In genomic region chr10:91271886-91272285, GRCh38 we compare ENCODE assay signal across 17 cellular contexts.
"Had no signal": no experiment of that assay in that cellular context is flagged by ENCODE, and none has a peak within 500 bp of the region (broad histone marks: within the 10 kb centered on the region; RNA-seq: fewer than 3 reads in every experiment).

No MANE protein-coding gene starts in this region.

- H3K27me3 Mint-ChIP-seq: natural killer cell treated with Interleukin-12 subunit alpha and Interleukin-12 subunit beta and Interleukin-15 and Interleukin-18, amount 100 ng/mL, for 72 hours; stimulated activated naive B cell treated with anti-CD40 and anti-IgM and Interleukin-4, amounts not matched to agents 10 μg/mL and 1 μg/mL and 100 μg/mL, for 72 hours had no signal

- H3K27ac Mint-ChIP-seq: activated T-helper 1 cell treated with anti-CD3 and anti-CD28 coated beads, Interleukin-12 subunit alpha, Interleukin-12 subunit beta, Interleukin-2, Interleukin-4 antibody, amounts not matched to agents 30 ng/mL and 10 ng/mL and 1 ng/mL, durations not matched to agents 14 hours and 24 hours and 36 hours; natural killer cell treated with Interleukin-12 subunit alpha and Interleukin-12 subunit beta and Interleukin-15 and Interleukin-18, amount 100 ng/mL, for 72 hours; stimulated activated naive B cell treated with anti-CD40 and anti-IgM and Interleukin-4, amounts not matched to agents 10 μg/mL and 1 μg/mL and 100 μg/mL, for 72 hours had no signal

- H3K27ac ChIP-seq: coronary artery, epithelial cell of prostate, heart left ventricle, tibial nerve, vagina, WERI-Rb-1 had no signal

- H3K4me3 Mint-ChIP-seq: activated T-helper 1 cell treated with anti-CD3 and anti-CD28 coated beads, Interleukin-12 subunit alpha, Interleukin-12 subunit beta, Interleukin-2, Interleukin-4 antibody, amounts not matched to agents 30 ng/mL and 10 ng/mL and 1 ng/mL, durations not matched to agents 14 hours and 24 hours and 36 hours; natural killer cell treated with Interleukin-12 subunit alpha and Interleukin-12 subunit beta and Interleukin-15 and Interleukin-18, amount 100 ng/mL, for 72 hours; stimulated activated naive B cell treated with anti-CD40 and anti-IgM and Interleukin-4, amounts not matched to agents 10 μg/mL and 1 μg/mL and 100 μg/mL, for 72 hours had no signal

- H3K9me3 ChIP-seq: heart left ventricle, mucosa of descending colon, tibial nerve, vagina had no signal

- H3K4me1 ChIP-seq: heart left ventricle, tibial nerve, vagina had no signal

- H3K36me3 Mint-ChIP-seq: natural killer cell treated with Interleukin-12 subunit alpha and Interleukin-12 subunit beta and Interleukin-15 and Interleukin-18, amount 100 ng/mL, for 72 hours had no signal

- H3K4me1 Mint-ChIP-seq: stimulated activated naive B cell treated with anti-CD40 and anti-IgM and Interleukin-4, amounts not matched to agents 10 μg/mL and 1 μg/mL and 100 μg/mL, for 72 hours had no signal

- H3K4me3 ChIP-seq: coronary artery, heart left ventricle, mucosa of descending colon, tibial nerve, vagina had no signal

- H3K9me3 Mint-ChIP-seq: activated T-helper 1 cell treated with anti-CD3 and anti-CD28 coated beads, Interleukin-12 subunit alpha, Interleukin-12 subunit beta, Interleukin-2, Interleukin-4 antibody, amounts not matched to agents 30 ng/mL and 10 ng/mL and 1 ng/mL, durations not matched to agents 14 hours and 24 hours and 36 hours; natural killer cell treated with Interleukin-12 subunit alpha and Interleukin-12 subunit beta and Interleukin-15 and Interleukin-18, amount 100 ng/mL, for 72 hours; stimulated activated naive B cell treated with anti-CD40 and anti-IgM and Interleukin-4, amounts not matched to agents 10 μg/mL and 1 μg/mL and 100 μg/mL, for 72 hours had no signal

- H3K27me3 ChIP-seq: heart left ventricle, tibial nerve, vagina had no signal

- DNase-seq: activated CD4-positive, alpha-beta T cell treated with anti-CD3 and anti-CD28 coated beads for 4 hours; activated naive CD4-positive, alpha-beta T cell treated with Interleukin-2 at 50 U/mL for 16 hours; caudate nucleus; effector CD8-positive, alpha-beta T cell; foreskin melanocyte; heart left ventricle; left colon; mucosa of descending colon; stimulated activated CD4-positive, alpha-beta T cell treated with anti-CD3 and anti-CD28 coated beads, Interleukin-2, amount 100 ng/mL, for 24 hours; stimulated activated naive B cell treated with anti-CD40 and anti-IgM and Interleukin-4, amounts not matched to agents 10 μg/mL and 1 μg/mL and 100 μg/mL, for 72 hours; WERI-Rb-1 had no signal
